Comparison of ENCODE assay signal across 10 cellular contexts in genomic region chr10:77974396-77975074, GRCh38. TPM values are rescaled to one million over a fixed set of nuclear protein-coding genes. Genes with fewer than 3 reads are reported as not detected.
DNase-seq lines count a peak whose midpoint lies in the region; ATAC-seq, FAIRE-seq and TF ChIP-seq lines count a peak whose summit lies in the region.
"Had no signal": no experiment of that assay in that cellular context is flagged by ENCODE, and none has a peak within 500 bp of the region (broad histone marks: within the 10 kb centered on the region; RNA-seq: fewer than 3 reads in every experiment).

No MANE protein-coding gene starts in this region.

- peaks cover 8% of the 10 kb centered on the region for H3K4me1 Mint-ChIP-seq in activated naive CD4-positive, alpha-beta T cell treated with anti-CD3 and anti-CD28 coated beads for 36 hours (ENCODE audit: low read depth)
- peaks cover 10% of the 10 kb centered on the region for H3K4me1 Mint-ChIP-seq in activated naive CD4-positive, alpha-beta T cell treated with anti-CD3 and anti-CD28 coated beads, Interleukin-2, amount 10 ng/mL, durations not matched to agents 7 days and 5 days

- CTCF ChIA-PET in activated naive CD4-positive, alpha-beta T cell treated with anti-CD3 and anti-CD28 coated beads for 36 hours (lab: Charles Lee): interaction anchor here (0.6 to 1.9 kb wide), 3 partner anchors 16 to 128 kb away, joined by 3 to 4 read pairs (median 4); no protein-coding TSS in a partner anchor
- CTCF ChIA-PET in activated naive CD4-positive, alpha-beta T cell treated with anti-CD3 and anti-CD28 coated beads, Interleukin-2, amount 10 ng/mL, durations not matched to agents 7 days and 5 days (lab: Charles Lee): interaction anchor here (1.2 kb wide), 1 partner anchor 47 kb away, joined by 4 read pairs; no protein-coding TSS in a partner anchor

- FAIRE-seq in RCC 7860 (lab: Jason Lieb, UNC): no peak

- intact Hi-C loops in activated naive CD4-positive, alpha-beta T cell treated with anti-CD3 and anti-CD28 coated beads for 36 hours (cut with micrococcal nuclease): loop anchor here (2.0 kb wide), 1 partner anchor 128 kb away; no protein-coding TSS in a partner anchor
- intact Hi-C loops in vagina (cut with DNase I): loop anchor here (10.0 kb wide), 1 partner anchor 130 kb away; no protein-coding TSS in a partner anchor

- H3K27me3 ChIP-seq in adipocyte (replicated peaks; ENCODE audit: control insufficient read depth, insufficient read depth, low read length): no peaks in the 10 kb centered on the region
- no peaks in the 10 kb centered on the region for H3K27me3 ChIP-seq in vagina

- H3K4me3 ChIP-seq in adipocyte (ENCODE audit: low read length): no peak overlapping the region
- no peak overlapping the region for H3K4me3 ChIP-seq in vagina

- peak; percentile 10 for DNase-seq in activated naive CD4-positive, alpha-beta T cell treated with anti-CD3 and anti-CD28 coated beads for 36 hours
- DNase-seq in activated naive CD4-positive, alpha-beta T cell treated with anti-CD3 and anti-CD28 coated beads, Interleukin-2, amount 10 ng/mL, durations not matched to agents 7 days and 5 days: no peak
- DNase-seq in adipocyte (ENCODE audit: low read depth) (peak; percentile 49), iris pigment epithelial cell (ENCODE audit: low read depth) (peak; percentile 74), vagina (ENCODE audit: extremely low spot score in 2 of 2) (no peak), RCC 7860 (ENCODE audit: low spot score) (no peak), NCI-H1092 (lab: John Stamatoyannopoulos, UW) (no peak)
- DNase-seq: anterior cingulate cortex had no signal

- TF ChIP-seq POLR2A in vagina (IDR thresholded peaks at IDR 0.05): no peak

- no peak overlapping the region for H3K27ac Mint-ChIP-seq in activated naive CD4-positive, alpha-beta T cell treated with anti-CD3 and anti-CD28 coated beads for 36 hours
- H3K27ac Mint-ChIP-seq in activated naive CD4-positive, alpha-beta T cell treated with anti-CD3 and anti-CD28 coated beads, Interleukin-2, amount 10 ng/mL, durations not matched to agents 7 days and 5 days: no peak overlapping the region

- H3K9ac ChIP-seq in adipocyte (ENCODE audit: low read length): no peak overlapping the region
- H3K9ac ChIP-seq: KMS-11 had no signal

- H3K4me1 ChIP-seq in adipocyte (ENCODE audit: control insufficient read depth, insufficient read depth, low read length): peaks cover 13% of the 10 kb centered on the region
- peaks cover 29% of the 10 kb centered on the region for H3K4me1 ChIP-seq in vagina

- peak overlapping the region; percentile 87 for H3K27ac ChIP-seq in vagina
- H3K27ac ChIP-seq: KMS-11 had no signal

- H3K9me3 Mint-ChIP-seq in activated naive CD4-positive, alpha-beta T cell treated with anti-CD3 and anti-CD28 coated beads for 36 hours: no peaks in the 10 kb centered on the region
- no peaks in the 10 kb centered on the region for H3K9me3 Mint-ChIP-seq in activated naive CD4-positive, alpha-beta T cell treated with anti-CD3 and anti-CD28 coated beads, Interleukin-2, amount 10 ng/mL, durations not matched to agents 7 days and 5 days

- H3K36me3 ChIP-seq in adipocyte (ENCODE audit: control insufficient read depth, insufficient read depth, low read length, severe bottlenecking): peaks cover 40% of the 10 kb centered on the region
- H3K36me3 ChIP-seq in vagina: peaks cover 0 to 24% of the 10 kb centered on the region in 2 donors

- TF ChIP-seq CTCF in vagina (IDR thresholded peaks at IDR 0.05): no peak

- H3K4me3 Mint-ChIP-seq in activated naive CD4-positive, alpha-beta T cell treated with anti-CD3 and anti-CD28 coated beads for 36 hours: no peak overlapping the region
- no peak overlapping the region for H3K4me3 Mint-ChIP-seq in activated naive CD4-positive, alpha-beta T cell treated with anti-CD3 and anti-CD28 coated beads, Interleukin-2, amount 10 ng/mL, durations not matched to agents 7 days and 5 days

- no peak for ATAC-seq in HG02588 (IDR thresholded peaks at IDR 0.05; ENCODE audit: unreplicated experiment)

- no peaks in the 10 kb centered on the region for H3K27me3 Mint-ChIP-seq in activated naive CD4-positive, alpha-beta T cell treated with anti-CD3 and anti-CD28 coated beads for 36 hours (ENCODE audit: low read depth)
- no peaks in the 10 kb centered on the region for H3K27me3 Mint-ChIP-seq in activated naive CD4-positive, alpha-beta T cell treated with anti-CD3 and anti-CD28 coated beads, Interleukin-2, amount 10 ng/mL, durations not matched to agents 7 days and 5 days

- H3K36me3 Mint-ChIP-seq in activated naive CD4-positive, alpha-beta T cell treated with anti-CD3 and anti-CD28 coated beads for 36 hours (ENCODE audit: low read depth): peaks cover 22% of the 10 kb centered on the region
- H3K36me3 Mint-ChIP-seq in activated naive CD4-positive, alpha-beta T cell treated with anti-CD3 and anti-CD28 coated beads, Interleukin-2, amount 10 ng/mL, durations not matched to agents 7 days and 5 days: peaks cover 32% of the 10 kb centered on the region

- H3K9me3 ChIP-seq in adipocyte (ENCODE audit: control insufficient read depth, low read length): no peaks in the 10 kb centered on the region
- no peaks in the 10 kb centered on the region for H3K9me3 ChIP-seq in vagina

RNA-seq across cellular contexts. Expression of gene DLG5, which starts 48.0 kb away (rescaled TPM):
- 1 to 10 TPM; 2.6 to 3.3 TPM for total RNA-seq in activated naive CD4-positive, alpha-beta T cell treated with anti-CD3 and anti-CD28 coated beads for 36 hours
- total RNA-seq in vagina: 57.5 TPM

RNA-seq across cellular contexts. Expression of gene POLR3A, which starts 54.8 kb away (rescaled TPM):
- total RNA-seq in activated naive CD4-positive, alpha-beta T cell treated with anti-CD3 and anti-CD28 coated beads for 36 hours: 10 to 100 TPM; 14.1 to 14.2 TPM
- total RNA-seq in vagina: 16.9 TPM

RNA-seq across cellular contexts. Expression of gene RPS24, which starts 59.1 kb away (rescaled TPM):
- total RNA-seq in activated naive CD4-positive, alpha-beta T cell treated with anti-CD3 and anti-CD28 coated beads for 36 hours: 1,000 to 10,000 TPM; 2,424 to 2,524 TPM
- total RNA-seq in vagina: 3,291 TPM

Comparison
In these comparisons a context has a peak if more than half of its experiments do, and no peak if none do; other contexts are left out.
1. DNase-seq: peak in activated naive CD4-positive, alpha-beta T cell treated with anti-CD3 and anti-CD28 coated beads for 36 hours (single experiment), adipocyte (single experiment) and iris pigment epithelial cell (single experiment); none in activated naive CD4-positive, alpha-beta T cell treated with anti-CD3 and anti-CD28 coated beads, Interleukin-2, amount 10 ng/mL, durations not matched to agents 7 days and 5 days (single experiment), vagina (0 of 2), RCC 7860 (single experiment) and NCI-H1092 (single experiment).
2. RNA of gene DLG5, which starts 48.0 kb away (total RNA-seq): 57.5 TPM in vagina (single experiment); 2.6 to 3.3 TPM in activated naive CD4-positive, alpha-beta T cell treated with anti-CD3 and anti-CD28 coated beads for 36 hours; every median in the first group is over 10 times any median in the second.